Comparison of ENCODE assay signal across 1 cellular context in the genomic region with DNA sequence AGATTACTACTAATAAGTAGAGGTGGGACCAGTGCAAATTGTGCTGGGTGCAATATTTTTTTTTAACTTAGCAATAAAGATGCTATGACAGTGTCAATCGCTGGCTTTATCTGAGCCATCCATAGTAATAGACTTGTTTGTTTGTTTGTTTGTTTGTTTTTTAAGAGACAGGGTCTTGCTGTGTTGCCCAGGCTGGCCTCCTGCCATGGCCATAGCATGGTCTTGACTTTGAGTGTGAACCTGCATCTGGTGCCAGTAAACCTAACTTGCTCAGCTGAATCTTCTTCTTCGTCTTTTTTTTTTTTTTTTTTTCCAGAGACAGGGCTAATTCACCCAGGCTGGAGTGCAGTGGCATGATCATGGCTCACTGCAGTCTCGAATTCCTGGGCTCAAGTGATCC.
TF ChIP-seq lines count a peak whose summit lies in the region.

No MANE protein-coding gene starts in this region.

TF ChIP-seq in K562, 482 proteins besides CTCF, POLR2A, EP300 and RAD21:
- TF ChIP-seq XRCC4 (IDR thresholded peaks at IDR 0.05; ENCODE audit: extremely low read depth, insufficient read depth, insufficient read length) = no peak
- TF ChIP-seq RNF2 (IDR thresholded peaks at IDR 0.05) = no peak
- TF ChIP-seq ZKSCAN8 (CRISPR knock-in tag; IDR thresholded peaks at IDR 0.05) = no peak
- no peak for TF ChIP-seq NFATC3 (IDR thresholded peaks at IDR 0.05)
- TF ChIP-seq ZNF232 (CRISPR knock-in tag; IDR thresholded peaks at IDR 0.05) = no peak
- no peak for TF ChIP-seq SIX5 (IDR thresholded peaks at IDR 0.05; ENCODE audit: borderline replicate concordance in 1 of 2, insufficient read depth in 1 of 2, low read depth in 1 of 2, low read length in 2 of 2)
- no peak for TF ChIP-seq ZBTB11 (CRISPR knock-in tag; IDR thresholded peaks at IDR 0.05)
- no peak for TF ChIP-seq FOXK2 (conservative IDR thresholded peaks at IDR 0.05 in 1 of 2, IDR thresholded peaks at IDR 0.05 in 1 of 2; ENCODE audit: low read depth in 2 of 2)
- TF ChIP-seq, protein P1, sequence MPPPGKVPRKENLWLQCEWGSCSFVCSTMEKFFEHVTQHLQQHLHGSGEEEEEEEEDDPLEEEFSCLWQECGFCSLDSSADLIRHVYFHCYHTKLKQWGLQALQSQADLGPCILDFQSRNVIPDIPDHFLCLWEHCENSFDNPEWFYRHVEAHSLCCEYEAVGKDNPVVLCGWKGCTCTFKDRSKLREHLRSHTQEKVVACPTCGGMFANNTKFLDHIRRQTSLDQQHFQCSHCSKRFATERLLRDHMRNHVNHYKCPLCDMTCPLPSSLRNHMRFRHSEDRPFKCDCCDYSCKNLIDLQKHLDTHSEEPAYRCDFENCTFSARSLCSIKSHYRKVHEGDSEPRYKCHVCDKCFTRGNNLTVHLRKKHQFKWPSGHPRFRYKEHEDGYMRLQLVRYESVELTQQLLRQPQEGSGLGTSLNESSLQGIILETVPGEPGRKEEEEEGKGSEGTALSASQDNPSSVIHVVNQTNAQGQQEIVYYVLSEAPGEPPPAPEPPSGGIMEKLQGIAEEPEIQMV (tag; conservative IDR thresholded peaks at IDR 0.05; ENCODE audit: low read depth) = no peak
- no peak for TF ChIP-seq ZNF583 (CRISPR knock-in tag; IDR thresholded peaks at IDR 0.05)
- no peak for TF ChIP-seq RREB1 (CRISPR knock-in tag; IDR thresholded peaks at IDR 0.05)
- no peak for TF ChIP-seq SIRT6 (IDR thresholded peaks at IDR 0.05; ENCODE audit: low read depth, low read length)
- no peak for TF ChIP-seq ZNF764 (CRISPR knock-in tag; IDR thresholded peaks at IDR 0.05; ENCODE audit: low read depth)
- no peak for TF ChIP-seq TFAM (CRISPR knock-in tag; conservative IDR thresholded peaks at IDR 0.05)
- TF ChIP-seq, protein P2, sequence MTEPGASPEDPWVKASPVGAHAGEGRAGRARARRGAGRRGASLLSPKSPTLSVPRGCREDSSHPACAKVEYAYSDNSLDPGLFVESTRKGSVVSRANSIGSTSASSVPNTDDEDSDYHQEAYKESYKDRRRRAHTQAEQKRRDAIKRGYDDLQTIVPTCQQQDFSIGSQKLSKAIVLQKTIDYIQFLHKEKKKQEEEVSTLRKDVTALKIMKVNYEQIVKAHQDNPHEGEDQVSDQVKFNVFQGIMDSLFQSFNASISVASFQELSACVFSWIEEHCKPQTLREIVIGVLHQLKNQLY (CRISPR knock-in tag; conservative IDR thresholded peaks at IDR 0.05) = no peak
- TF ChIP-seq MAFK (IDR thresholded peaks at IDR 0.05; ENCODE audit: low read length) = no peak
- no peak for TF ChIP-seq ZBED1 (IDR thresholded peaks at IDR 0.05)
